In the genomic region with DNA sequence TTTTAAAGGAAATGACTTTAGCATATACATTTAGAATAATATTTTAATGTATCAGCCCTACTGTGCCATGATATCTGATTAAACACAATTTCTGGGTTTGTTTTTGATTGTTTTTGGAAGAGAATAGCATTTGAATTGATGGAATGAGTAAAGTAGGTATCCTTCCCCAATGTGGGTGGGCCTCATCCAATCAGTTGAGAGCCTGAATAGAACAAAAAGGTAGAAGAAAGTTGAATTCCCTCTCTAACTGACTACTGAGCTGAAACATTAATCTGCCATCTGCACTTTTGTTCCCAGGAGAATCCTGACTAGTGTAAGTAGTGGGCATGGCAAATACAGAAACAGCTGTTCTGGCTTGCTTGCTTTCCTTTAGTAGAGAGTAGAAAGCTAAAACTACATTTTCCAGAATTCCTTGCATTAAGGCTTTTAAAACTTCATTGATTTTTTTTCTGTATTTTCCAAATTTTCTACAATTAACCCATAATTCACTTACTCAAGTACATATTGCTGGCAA, we compare ENCODE assay signal across 1 cellular context.
TF ChIP-seq lines count a peak whose summit lies in the region.

No MANE protein-coding gene starts in this region.

TF ChIP-seq in HEK293, 187 proteins besides CTCF, POLR2A, EP300 and RAD21 (continued from another document):
- TF ChIP-seq, protein P1, sequence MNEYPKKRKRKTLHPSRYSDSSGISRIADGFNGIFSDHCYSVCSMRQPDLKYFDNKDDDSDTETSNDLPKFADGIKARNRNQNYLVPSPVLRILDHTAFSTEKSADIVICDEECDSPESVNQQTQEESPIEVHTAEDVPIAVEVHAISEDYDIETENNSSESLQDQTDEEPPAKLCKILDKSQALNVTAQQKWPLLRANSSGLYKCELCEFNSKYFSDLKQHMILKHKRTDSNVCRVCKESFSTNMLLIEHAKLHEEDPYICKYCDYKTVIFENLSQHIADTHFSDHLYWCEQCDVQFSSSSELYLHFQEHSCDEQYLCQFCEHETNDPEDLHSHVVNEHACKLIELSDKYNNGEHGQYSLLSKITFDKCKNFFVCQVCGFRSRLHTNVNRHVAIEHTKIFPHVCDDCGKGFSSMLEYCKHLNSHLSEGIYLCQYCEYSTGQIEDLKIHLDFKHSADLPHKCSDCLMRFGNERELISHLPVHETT (tag by site-specific recombination; IDR thresholded peaks at IDR 0.05) = no peak
- peak; percentile 91 for TF ChIP-seq ZNF10 (tag by site-specific recombination; IDR thresholded peaks at IDR 0.05)
- TF ChIP-seq PRDM1 (tag by site-specific recombination; IDR thresholded peaks at IDR 0.05) = peak; percentile 28
- TF ChIP-seq ZNF433 (tag by site-specific recombination; IDR thresholded peaks at IDR 0.05; ENCODE audit: low read depth) = no peak
- no peak for TF ChIP-seq IKZF3 (tag by site-specific recombination; IDR thresholded peaks at IDR 0.05)
- no peak for TF ChIP-seq ZNF133 (tag by site-specific recombination; IDR thresholded peaks at IDR 0.05)
- TF ChIP-seq ZSCAN23 (tag by site-specific recombination; IDR thresholded peaks at IDR 0.05) = no peak
- no peak for TF ChIP-seq ZNF768 (tag by site-specific recombination; IDR thresholded peaks at IDR 0.05)
- no peak for TF ChIP-seq ZNF843 (tag by site-specific recombination; IDR thresholded peaks at IDR 0.05)
- no peak for TF ChIP-seq GLI2 (tag by site-specific recombination; IDR thresholded peaks at IDR 0.05; ENCODE audit: borderline replicate concordance, low read depth)
TF ChIP-seq in HEK293: peak in this region for 2.
